22 cellular contexts compared by ENCODE assay signal in the genomic region with DNA sequence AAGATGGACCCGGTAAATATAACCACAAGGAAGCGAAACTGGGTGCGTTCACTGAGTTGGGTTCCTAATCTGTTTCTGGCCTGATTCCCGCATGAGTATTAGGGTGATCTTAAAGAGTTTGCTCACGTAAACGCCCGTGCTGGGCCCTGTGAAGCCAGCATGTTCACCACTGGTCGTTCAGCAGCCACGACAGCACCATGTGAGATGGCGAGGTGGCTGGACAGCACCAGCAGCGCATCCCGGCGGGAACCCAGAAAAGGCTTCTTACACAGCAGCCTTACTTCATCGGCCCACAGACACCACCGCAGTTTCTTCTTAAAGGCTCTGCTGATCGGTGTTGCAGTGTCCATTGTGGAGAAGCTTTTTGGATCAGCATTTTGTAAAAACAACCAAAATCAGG.
"Had no signal": no experiment of that assay in that cellular context is flagged by ENCODE, and none has a peak within 500 bp of the region (broad histone marks: within the 10 kb centered on the region; RNA-seq: fewer than 3 reads in every experiment).

No MANE protein-coding gene starts in this region.

- ATAC-seq: mucosa of descending colon, natural killer cell, pancreas, right lobe of liver had no signal

- H3K9me3 ChIP-seq: esophagus squamous epithelium, heart left ventricle, mucosa of descending colon, pancreas, prostate gland, right lobe of liver, suprapubic skin, thyroid gland, upper lobe of left lung, uterus had no signal

- H3K9me3 Mint-ChIP-seq: natural killer cell; neural crest cell; stimulated activated effector memory CD8-positive, alpha-beta T cell treated with anti-CD3 and anti-CD28 coated beads, Interleukin-12 subunit alpha, Interleukin-12 subunit beta, amount 100 ng/mL, for 72 hours had no signal

- H3K27ac Mint-ChIP-seq: natural killer cell; stimulated activated effector memory CD8-positive, alpha-beta T cell treated with anti-CD3 and anti-CD28 coated beads, Interleukin-12 subunit alpha, Interleukin-12 subunit beta, amount 100 ng/mL, for 72 hours had no signal

- H3K4me1 Mint-ChIP-seq: neural crest cell had no signal

- H3K36me3 Mint-ChIP-seq: natural killer cell had no signal

- DNase-seq: cortex of kidney; effector memory CD4-positive, alpha-beta T cell; esophagus squamous epithelium; foreskin fibroblast; heart left ventricle; hippocampal formation; kidney glomerular epithelial cell; mucosa of descending colon; natural killer cell; pancreas; right lobe of liver; stimulated activated CD4-positive, alpha-beta T cell treated with anti-CD3 and anti-CD28 coated beads, Interleukin-4, amount 100 ng/mL, for 1 hour; stimulated activated CD8-positive, alpha-beta memory T cell treated with anti-CD3 and anti-CD28 coated beads, Interleukin-4, amount 100 ng/mL, for 48 hours; stimulated activated naive CD8-positive, alpha-beta T cell treated with anti-CD3 and anti-CD28 coated beads, Interleukin-15, Interleukin-2, amounts not matched to agents 100 U/mL and 50 U/mL, for 24 hours; thyroid gland; upper lobe of left lung; uterus had no signal

- H3K27me3 ChIP-seq: esophagus squamous epithelium, heart left ventricle, pancreas, right lobe of liver, suprapubic skin, thyroid gland, upper lobe of left lung, uterus had no signal

- H3K4me3 Mint-ChIP-seq: natural killer cell; neural crest cell; stimulated activated effector memory CD8-positive, alpha-beta T cell treated with anti-CD3 and anti-CD28 coated beads, Interleukin-12 subunit alpha, Interleukin-12 subunit beta, amount 100 ng/mL, for 72 hours had no signal

- H3K4me1 ChIP-seq: esophagus squamous epithelium, pancreas, prostate gland, right lobe of liver, thyroid gland, upper lobe of left lung, uterus had no signal

- H3K27ac ChIP-seq: epithelial cell of prostate, pancreas, prostate gland, right lobe of liver, suprapubic skin, thyroid gland, upper lobe of left lung, uterus had no signal
